In the genomic region with DNA sequence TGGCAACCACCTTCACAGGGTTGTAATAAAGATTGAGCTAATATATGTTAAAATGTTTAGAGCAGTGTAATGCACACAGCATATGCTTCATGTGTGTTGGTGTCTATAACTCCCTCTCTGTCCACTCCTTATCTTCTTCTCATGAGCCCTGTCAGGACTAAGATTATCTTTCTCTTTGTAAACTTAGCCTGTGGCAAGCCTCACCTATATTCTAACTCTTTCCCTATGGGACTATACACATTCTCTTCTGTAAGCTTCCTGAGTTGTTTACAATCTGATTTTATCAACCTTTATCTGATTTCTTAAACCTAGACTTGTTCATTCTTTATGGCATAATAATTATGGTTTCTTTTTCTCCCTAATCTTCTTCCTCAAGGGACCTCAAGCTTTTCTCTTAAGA, we compare ENCODE assay signal across 9 cellular contexts. TPM values are rescaled to one million over a fixed set of nuclear protein-coding genes. Genes with fewer than 3 reads are reported as not detected.
"Had no signal": no experiment of that assay in that cellular context is flagged by ENCODE, and none has a peak within 500 bp of the region (broad histone marks: within the 10 kb centered on the region; RNA-seq: fewer than 3 reads in every experiment).

No MANE protein-coding gene starts in this region.

- H3K27me3 Mint-ChIP-seq: IgD-negative memory B cell had no signal

- H3K4me3 ChIP-seq: K562 had no signal

- H3K27ac ChIP-seq: HL-60 had no signal

- H3K36me3 Mint-ChIP-seq: IgD-negative memory B cell had no signal

- DNase-seq: IMR-90, KBM-7, KG1 had no signal

- H3K4me3 Mint-ChIP-seq: IgD-negative memory B cell had no signal

- H3K27ac Mint-ChIP-seq: IgD-negative memory B cell had no signal

RNA-seq across cellular contexts. Expression of a gene that starts 2.4 kb away (rescaled TPM):
- total RNA-seq: HepG2, HT-29, HT1080, IMR-90, K562 had no signal

RNA-seq across cellular contexts. Expression of a gene that starts 53.7 kb away (rescaled TPM):
- total RNA-seq: HepG2, HT-29, HT1080, IMR-90, K562 had no signal
